21 cellular contexts compared by ENCODE assay signal in genomic region chr11:71309181-71309580, GRCh38. TPM values are rescaled to one million over a fixed set of nuclear protein-coding genes. Genes with fewer than 3 reads are reported as not detected.
"Had no signal": no experiment of that assay in that cellular context is flagged by ENCODE, and none has a peak within 500 bp of the region (broad histone marks: within the 10 kb centered on the region; RNA-seq: fewer than 3 reads in every experiment).

No MANE protein-coding gene starts in this region.

- H3K4me3 Mint-ChIP-seq: activated CD4-positive, alpha-beta T cell treated with anti-CD3 and anti-CD28 coated beads, Interleukin-2, amount 10 ng/mL, durations not matched to agents 24 days and 14 days; activated CD8-positive, alpha-beta T cell treated with anti-CD3 and anti-CD28 coated beads for 36 hours; activated naive CD8-positive, alpha-beta T cell treated with anti-CD3 and anti-CD28 coated beads for 36 hours; activated T-helper 1 cell treated with anti-CD3 and anti-CD28 coated beads, Interleukin-12 subunit alpha, Interleukin-12 subunit beta, Interleukin-2, Interleukin-4 antibody, amounts not matched to agents 30 ng/mL and 10 ng/mL and 1 ng/mL, durations not matched to agents 14 hours and 24 hours and 36 hours; neural crest cell; stimulated activated effector memory CD8-positive, alpha-beta T cell treated with anti-CD3 and anti-CD28 coated beads, Interleukin-12 subunit alpha, Interleukin-12 subunit beta, amount 100 ng/mL, for 72 hours had no signal

- H3K27ac Mint-ChIP-seq: activated CD4-positive, alpha-beta T cell treated with anti-CD3 and anti-CD28 coated beads, Interleukin-2, amount 10 ng/mL, durations not matched to agents 24 days and 14 days; activated CD8-positive, alpha-beta T cell treated with anti-CD3 and anti-CD28 coated beads for 36 hours; activated naive CD8-positive, alpha-beta T cell treated with anti-CD3 and anti-CD28 coated beads for 36 hours; activated T-helper 1 cell treated with anti-CD3 and anti-CD28 coated beads, Interleukin-12 subunit alpha, Interleukin-12 subunit beta, Interleukin-2, Interleukin-4 antibody, amounts not matched to agents 30 ng/mL and 10 ng/mL and 1 ng/mL, durations not matched to agents 14 hours and 24 hours and 36 hours; stimulated activated effector memory CD8-positive, alpha-beta T cell treated with anti-CD3 and anti-CD28 coated beads, Interleukin-12 subunit alpha, Interleukin-12 subunit beta, amount 100 ng/mL, for 72 hours had no signal

- H3K36me3 Mint-ChIP-seq: activated naive CD8-positive, alpha-beta T cell treated with anti-CD3 and anti-CD28 coated beads for 36 hours; stimulated activated effector memory CD8-positive, alpha-beta T cell treated with anti-CD3 and anti-CD28 coated beads, Interleukin-12 subunit alpha, Interleukin-12 subunit beta, amount 100 ng/mL, for 72 hours had no signal

- H3K9me3 ChIP-seq: left ventricle myocardium inferior, prostate gland, testis, upper lobe of left lung had no signal

- H3K27me3 ChIP-seq: testis, upper lobe of left lung had no signal

- ATAC-seq: activated CD8-positive, alpha-beta T cell treated with anti-CD3 and anti-CD28 coated beads for 36 hours; right cardiac atrium; stimulated activated effector memory CD8-positive, alpha-beta T cell treated with anti-CD3 and anti-CD28 coated beads, Interleukin-12 subunit alpha, Interleukin-12 subunit beta, amount 100 ng/mL, for 72 hours had no signal

- H3K4me1 Mint-ChIP-seq: activated CD4-positive, alpha-beta T cell treated with anti-CD3 and anti-CD28 coated beads, Interleukin-2, amount 10 ng/mL, durations not matched to agents 24 days and 14 days; activated naive CD8-positive, alpha-beta T cell treated with anti-CD3 and anti-CD28 coated beads for 36 hours; neural crest cell; stimulated activated effector memory CD8-positive, alpha-beta T cell treated with anti-CD3 and anti-CD28 coated beads, Interleukin-12 subunit alpha, Interleukin-12 subunit beta, amount 100 ng/mL, for 72 hours had no signal

- H3K4me3 ChIP-seq: left ventricle myocardium inferior, prostate gland, smooth muscle cell, testis, upper lobe of left lung had no signal

- H3K9me3 Mint-ChIP-seq: activated CD4-positive, alpha-beta T cell treated with anti-CD3 and anti-CD28 coated beads, Interleukin-2, amount 10 ng/mL, durations not matched to agents 24 days and 14 days; activated CD8-positive, alpha-beta T cell treated with anti-CD3 and anti-CD28 coated beads for 36 hours; activated naive CD8-positive, alpha-beta T cell treated with anti-CD3 and anti-CD28 coated beads for 36 hours; activated T-helper 1 cell treated with anti-CD3 and anti-CD28 coated beads, Interleukin-12 subunit alpha, Interleukin-12 subunit beta, Interleukin-2, Interleukin-4 antibody, amounts not matched to agents 30 ng/mL and 10 ng/mL and 1 ng/mL, durations not matched to agents 14 hours and 24 hours and 36 hours; neural crest cell; stimulated activated effector memory CD8-positive, alpha-beta T cell treated with anti-CD3 and anti-CD28 coated beads, Interleukin-12 subunit alpha, Interleukin-12 subunit beta, amount 100 ng/mL, for 72 hours had no signal

- DNase-seq: activated CD4-positive, alpha-beta T cell treated with anti-CD3 and anti-CD28 coated beads, Interleukin-2, amount 10 ng/mL, durations not matched to agents 24 days and 14 days; activated CD4-positive, CD25-positive, alpha-beta regulatory T cell; activated CD8-positive, alpha-beta T cell treated with anti-CD3 and anti-CD28 coated beads for 36 hours; activated naive CD4-positive, alpha-beta T cell; activated naive CD8-positive, alpha-beta T cell treated with anti-CD3 and anti-CD28 coated beads for 36 hours; amygdala; caudate nucleus; erythroblast; left ventricle myocardium inferior; mammary epithelial cell; right cardiac atrium; stimulated activated CD4-positive, alpha-beta T cell treated with anti-CD3 and anti-CD28 coated beads, Interleukin-4, amount 100 ng/mL, for 24 hours; T1000 had no signal

- H3K4me2 ChIP-seq: smooth muscle cell had no signal

- H3K4me1 ChIP-seq: left ventricle myocardium inferior, prostate gland, testis, upper lobe of left lung had no signal

- H3K27me3 Mint-ChIP-seq: activated CD4-positive, alpha-beta T cell treated with anti-CD3 and anti-CD28 coated beads, Interleukin-2, amount 10 ng/mL, durations not matched to agents 24 days and 14 days; activated naive CD8-positive, alpha-beta T cell treated with anti-CD3 and anti-CD28 coated beads for 36 hours had no signal

- H3K27ac ChIP-seq: left ventricle myocardium inferior, prostate gland, testis, upper lobe of left lung had no signal

- H3K36me3 ChIP-seq: left ventricle myocardium inferior, prostate gland, upper lobe of left lung had no signal

RNA-seq across cellular contexts. Expression of gene SHANK2, which starts 56.8 kb away (rescaled TPM):
- total RNA-seq: activated CD4-positive, alpha-beta T cell treated with anti-CD3 and anti-CD28 coated beads, Interleukin-2, amount 10 ng/mL, durations not matched to agents 24 days and 14 days; activated CD8-positive, alpha-beta T cell treated with anti-CD3 and anti-CD28 coated beads for 36 hours; activated naive CD8-positive, alpha-beta T cell treated with anti-CD3 and anti-CD28 coated beads for 36 hours; activated T-helper 1 cell treated with anti-CD3 and anti-CD28 coated beads, Interleukin-12 subunit alpha, Interleukin-12 subunit beta, Interleukin-2, Interleukin-4 antibody, amounts not matched to agents 30 ng/mL and 10 ng/mL and 1 ng/mL, durations not matched to agents 14 hours and 24 hours and 36 hours; T-helper 1 cell treated with Interleukin-12 subunit alpha and Interleukin-12 subunit beta and Interleukin-4 antibody, amounts not matched to agents 30 ng/mL and 1 ng/mL, for 36 hours had no signal
